1 cellular context compared by ENCODE assay signal in the genomic region with DNA sequence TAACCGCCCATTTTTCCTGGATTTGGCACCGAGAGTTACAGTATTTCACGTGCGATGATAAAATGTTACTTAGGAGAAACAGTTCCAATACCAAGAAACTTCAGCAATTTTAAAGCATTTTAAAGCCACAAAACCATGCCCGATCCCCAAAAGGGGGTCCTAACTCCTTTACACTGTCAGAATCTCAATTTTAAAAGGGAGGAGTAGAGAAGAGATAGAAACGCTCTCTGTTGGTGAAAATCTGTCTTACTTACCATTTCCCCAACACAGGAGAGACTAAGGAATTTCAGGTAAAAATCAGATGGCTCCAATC.
TF ChIP-seq lines count a peak whose summit lies in the region.

No MANE protein-coding gene starts in this region.

TF ChIP-seq in endothelial cell of umbilical vein, 7 proteins besides CTCF, POLR2A, EP300 and RAD21:
- TF ChIP-seq, protein P1, sequence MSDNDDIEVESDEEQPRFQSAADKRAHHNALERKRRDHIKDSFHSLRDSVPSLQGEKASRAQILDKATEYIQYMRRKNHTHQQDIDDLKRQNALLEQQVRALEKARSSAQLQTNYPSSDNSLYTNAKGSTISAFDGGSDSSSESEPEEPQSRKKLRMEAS (IDR thresholded peaks at IDR 0.05; ENCODE audit: insufficient read depth, insufficient read length), result no peak
- no peak for TF ChIP-seq POLR2AphosphoS5 (IDR thresholded peaks at IDR 0.05; ENCODE audit: insufficient read depth, low read depth, low read length)
- TF ChIP-seq MYC (IDR thresholded peaks at IDR 0.05; ENCODE audit: low read depth, low read length), result no peak
- TF ChIP-seq FOS (IDR thresholded peaks at IDR 0.05; ENCODE audit: borderline replicate concordance, insufficient read depth, low read length), result no peak
- no peak for TF ChIP-seq GATA2 (IDR thresholded peaks at IDR 0.05; ENCODE audit: insufficient read depth, insufficient read length, low read depth, low read length)
- no peak for TF ChIP-seq JUN (IDR thresholded peaks at IDR 0.05; ENCODE audit: borderline replicate concordance, insufficient read depth, insufficient read length, low read depth)
- TF ChIP-seq EZH2 (IDR thresholded peaks at IDR 0.05; ENCODE audit: borderline replicate concordance, low read depth, low read length, severe bottlenecking), result no peak
